In the genomic region with DNA sequence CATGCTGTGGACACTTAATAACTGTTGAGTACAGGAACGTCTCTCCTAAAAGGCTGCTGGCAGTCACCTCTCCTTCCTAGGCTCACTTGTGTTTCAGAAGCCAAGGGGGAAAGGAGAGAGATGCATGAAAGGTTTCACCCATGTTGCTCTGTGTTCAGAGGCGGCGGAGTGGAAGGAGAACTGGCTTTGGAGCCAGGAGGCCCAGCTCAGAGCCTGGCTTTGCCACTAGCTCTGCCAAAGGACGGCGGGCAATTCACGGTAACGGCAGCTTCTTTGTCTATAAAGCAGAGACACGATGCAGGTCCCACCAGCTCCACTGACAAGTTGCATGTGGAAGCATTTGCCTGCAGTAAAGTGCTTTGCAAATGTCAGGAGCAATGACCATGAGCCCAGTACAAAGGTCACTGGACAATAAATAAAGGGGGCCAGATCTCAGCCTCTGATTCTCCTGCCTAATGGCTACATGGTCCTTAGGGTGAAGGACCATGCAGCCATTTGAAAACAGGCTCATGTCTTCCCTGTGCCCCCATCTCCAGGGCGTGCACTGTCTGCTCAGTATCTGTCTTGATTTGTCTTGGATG, we compare ENCODE assay signal across 28 cellular contexts.
DNase-seq lines count a peak whose midpoint lies in the region; ATAC-seq, FAIRE-seq and TF ChIP-seq lines count a peak whose summit lies in the region.
"Had no signal": no experiment of that assay in that cellular context is flagged by ENCODE, and none has a peak within 500 bp of the region (broad histone marks: within the 10 kb centered on the region; RNA-seq: fewer than 3 reads in every experiment).

No MANE protein-coding gene starts in this region.

- peak overlapping the region in 4 of 5 experiments; percentile 0 to 72 (median 28) for H3K27ac Mint-ChIP-seq in brain
- H3K27ac Mint-ChIP-seq: activated CD4-positive, alpha-beta T cell treated with anti-CD3 and anti-CD28 coated beads, Interleukin-2, amount 10 ng/mL, durations not matched to agents 24 days and 14 days; activated naive CD8-positive, alpha-beta T cell treated with anti-CD3 and anti-CD28 coated beads, Interleukin-2, amount 10 ng/mL, durations not matched to agents 7 days and 5 days; HFFc6 had no signal

- TF ChIP-seq POLR2A in GM12892 (IDR thresholded peaks at IDR 0.05; ENCODE audit: low read depth, low read length) = no peak

- H3K4me1 ChIP-seq in BLaER1 = peaks cover 66% of the 10 kb centered on the region
- peaks cover 42% of the 10 kb centered on the region for H3K4me1 ChIP-seq in osteoblast (ENCODE audit: insufficient read depth, low read length)

- H3K4me1 Mint-ChIP-seq in brain = peaks cover 92% of the 10 kb centered on the region

- H3K4me2 ChIP-seq in BLaER1 (peak overlapping the region; percentile 72), osteoblast (ENCODE audit: insufficient read depth, low read length) (no peak overlapping the region)
- H3K4me2 ChIP-seq: KMS-11 had no signal

- H3K27me3 ChIP-seq in BLaER1 = peaks cover 54% of the 10 kb centered on the region
- no peaks in the 10 kb centered on the region for H3K27me3 ChIP-seq in osteoblast (ENCODE audit: insufficient read depth, low read length)
- H3K27me3 ChIP-seq: brain microvascular endothelial cell, uterus had no signal

- TF ChIP-seq CTCF in brain (conservative IDR thresholded peaks at IDR 0.05) (no peak), osteoblast (IDR thresholded peaks at IDR 0.05; ENCODE audit: extremely low read depth, low read depth, low read length) (no peak)

- H3K27ac ChIP-seq in BLaER1 (no peak overlapping the region), osteoblast (ENCODE audit: low read depth, low read length) (no peak overlapping the region)
- H3K27ac ChIP-seq: brain microvascular endothelial cell, KMS-11, uterus had no signal

- no peaks in the 10 kb centered on the region for H3K36me3 Mint-ChIP-seq in brain
- H3K36me3 Mint-ChIP-seq: activated naive CD8-positive, alpha-beta T cell treated with anti-CD3 and anti-CD28 coated beads, Interleukin-2, amount 10 ng/mL, durations not matched to agents 7 days and 5 days; CD8-positive, alpha-beta memory T cell had no signal

- peaks cover 8% of the 10 kb centered on the region for H3K27me3 Mint-ChIP-seq in brain

- H2AFZ ChIP-seq in osteoblast (ENCODE audit: low read length) = no peak overlapping the region

- no peaks in the 10 kb centered on the region for H3K79me2 ChIP-seq in osteoblast (ENCODE audit: insufficient read depth, low read length)

- ATAC-seq in GM21786 (IDR thresholded peaks at IDR 0.05; ENCODE audit: unreplicated experiment) = no peak

- no peak overlapping the region for H3K9ac ChIP-seq in BLaER1
- H3K9ac ChIP-seq: KMS-11 had no signal

- no peaks in the 10 kb centered on the region for H3K36me3 ChIP-seq in BLaER1
- no peaks in the 10 kb centered on the region for H3K36me3 ChIP-seq in osteoblast (ENCODE audit: insufficient read depth, low read length)
- H3K36me3 ChIP-seq: brain microvascular endothelial cell, uterus had no signal

- H3K9me3 ChIP-seq in BLaER1 = no peaks in the 10 kb centered on the region
- H3K9me3 ChIP-seq in osteoblast (ENCODE audit: low read depth, low read length) = no peaks in the 10 kb centered on the region
- H3K9me3 ChIP-seq: uterus had no signal

- peak; percentile 45 for DNase-seq in HuH-7 (ENCODE audit: low spot score)
- DNase-seq in osteoblast (ENCODE audit: insufficient read length, low spot score, missing footprints) = peak; percentile 44
- no peak for DNase-seq in GM12892 (ENCODE audit: insufficient read length)
- DNase-seq in activated gamma-delta T cell treated with Interleukin-2 at 50 U/mL for 16 hours = no peak
- no peak for DNase-seq in DMS 273 treated with DMSO at 0.1 percent for 48 hours (lab: John Stamatoyannopoulos, UW)
- DNase-seq: activated CD4-positive, alpha-beta T cell treated with anti-CD3 and anti-CD28 coated beads, Interleukin-2, amount 10 ng/mL, durations not matched to agents 24 days and 14 days; activated naive CD8-positive, alpha-beta T cell treated with anti-CD3 and anti-CD28 coated beads, Interleukin-2, amount 10 ng/mL, durations not matched to agents 7 days and 5 days; CD8-positive, alpha-beta memory T cell; DND-41; effector memory CD4-positive, alpha-beta T cell; HFFc6; islet precursor cell; NCI-H2029; NCI-H446 treated with DMSO at 0.1 percent for 48 hours; SHP77; stimulated activated CD4-positive, alpha-beta T cell treated with anti-CD3 and anti-CD28 coated beads, Interleukin-15, amount 100 ng/mL, for 24 hours; stimulated activated CD8-positive, alpha-beta memory T cell treated with anti-CD3 and anti-CD28 coated beads, Interleukin-4, amount 100 ng/mL, for 48 hours; T-helper 1 cell; uterus had no signal

- peaks cover 0 to 3% (median 0%) of the 10 kb centered on the region in 5 experiments for H3K9me3 Mint-ChIP-seq in brain
- H3K9me3 Mint-ChIP-seq: activated CD4-positive, alpha-beta T cell treated with anti-CD3 and anti-CD28 coated beads, Interleukin-2, amount 10 ng/mL, durations not matched to agents 24 days and 14 days; activated naive CD8-positive, alpha-beta T cell treated with anti-CD3 and anti-CD28 coated beads, Interleukin-2, amount 10 ng/mL, durations not matched to agents 7 days and 5 days; activated T-helper 17 cell treated with anti-CD3 and anti-CD28 coated beads, Interleukin-2, amount 50 U/mL, for 72 hours; CD8-positive, alpha-beta memory T cell; HFFc6 had no signal

- H4K20me1 ChIP-seq in BLaER1 (peaks cover 47% of the 10 kb centered on the region), osteoblast (ENCODE audit: insufficient read depth, low read length) (no peaks in the 10 kb centered on the region)

- H3K4me3 ChIP-seq in BLaER1 (no peak overlapping the region), osteoblast (ENCODE audit: insufficient read depth, low read length) (no peak overlapping the region)
- H3K4me3 ChIP-seq: lung, uterus had no signal

- FAIRE-seq in GM12892 (lab: Jason Lieb, UNC) = no peak
- FAIRE-seq: frontal cortex, GM19239 had no signal

- peak overlapping the region in 1 of 5 experiments; percentile 2 for H3K4me3 Mint-ChIP-seq in brain
- H3K4me3 Mint-ChIP-seq: activated CD4-positive, alpha-beta T cell treated with anti-CD3 and anti-CD28 coated beads, Interleukin-2, amount 10 ng/mL, durations not matched to agents 24 days and 14 days; activated naive CD8-positive, alpha-beta T cell treated with anti-CD3 and anti-CD28 coated beads, Interleukin-2, amount 10 ng/mL, durations not matched to agents 7 days and 5 days; activated T-helper 17 cell treated with anti-CD3 and anti-CD28 coated beads, Interleukin-2, amount 50 U/mL, for 72 hours; CD8-positive, alpha-beta memory T cell; HFFc6 had no signal

Comparison
In these comparisons a context has a peak if more than half of its experiments do, and no peak if none do; other contexts are left out.
1. DNase-seq: peak in HuH-7 (single experiment) and osteoblast (single experiment); none in GM12892 (single experiment), activated gamma-delta T cell treated with Interleukin-2 at 50 U/mL for 16 hours (single experiment) and DMS 273 treated with DMSO at 0.1 percent for 48 hours (single experiment).